ENCODE assay signal across 17 cellular contexts in genomic region chr22:46673205-46673604, GRCh38. TPM values are rescaled to one million over a fixed set of nuclear protein-coding genes. Genes with fewer than 3 reads are reported as not detected.
DNase-seq lines count a peak whose midpoint lies in the region; ATAC-seq and TF ChIP-seq lines count a peak whose summit lies in the region.
"Had no signal": no experiment of that assay in that cellular context is flagged by ENCODE, and none has a peak within 500 bp of the region (broad histone marks: within the 10 kb centered on the region; RNA-seq: fewer than 3 reads in every experiment).

No MANE protein-coding gene starts in this region.

- H3K4me2 ChIP-seq in OCI-LY7 (ENCODE audit: low read length), result peak overlapping the region; percentile 69

- H3K27ac Mint-ChIP-seq in effector memory CD8-positive, alpha-beta T cell, result peak overlapping the region; percentile 94 to 98
- no peak overlapping the region for H3K27ac Mint-ChIP-seq in glutamatergic neuron (ENCODE audit: unreplicated experiment)

- H2AFZ ChIP-seq in OCI-LY7 (ENCODE audit: low read length), result no peak overlapping the region

- H3K9me2 ChIP-seq in OCI-LY7 (ENCODE audit: insufficient read depth, low read length), result no peaks in the 10 kb centered on the region

- peaks cover 11% of the 10 kb centered on the region for H3K36me3 Mint-ChIP-seq in effector memory CD8-positive, alpha-beta T cell (ENCODE audit: insufficient read depth)
- no peaks in the 10 kb centered on the region for H3K36me3 Mint-ChIP-seq in glutamatergic neuron (ENCODE audit: unreplicated experiment)

- no peaks in the 10 kb centered on the region for H4K20me1 ChIP-seq in OCI-LY7 (ENCODE audit: insufficient read depth, low read length)

- H3K9me3 ChIP-seq in OCI-LY7 (ENCODE audit: low read length), result no peaks in the 10 kb centered on the region
- H3K9me3 ChIP-seq: ascending aorta, SJCRH30, uterus had no signal

- H3K4me3 Mint-ChIP-seq in effector memory CD8-positive, alpha-beta T cell, result peak overlapping the region; percentile 86 to 94
- H3K4me3 Mint-ChIP-seq in glutamatergic neuron (ENCODE audit: unreplicated experiment), result no peak overlapping the region

- no peaks in the 10 kb centered on the region for H3K27me3 Mint-ChIP-seq in effector memory CD8-positive, alpha-beta T cell
- H3K27me3 Mint-ChIP-seq in glutamatergic neuron (ENCODE audit: unreplicated experiment), result no peaks in the 10 kb centered on the region

- TF ChIP-seq CTCF in OCI-LY7 (conservative IDR thresholded peaks at IDR 0.05; ENCODE audit: low read length) (no peak), glutamatergic neuron (IDR thresholded peaks at IDR 0.05; ENCODE audit: partially characterized antibody, unreplicated experiment) (no peak)

- POLR2A ChIA-PET in OCI-LY7 (lab: Charles Lee), result no interaction called here

- BruUV-seq in OCI-LY7 (replicated peaks; lab: Mats Ljungman, UMichigan), result no TSS peak

- peak overlapping the region; percentile 67 for H3K27ac ChIP-seq in OCI-LY7 (ENCODE audit: low read depth, low read length, poor library complexity, severe bottlenecking)
- H3K27ac ChIP-seq: ascending aorta, epithelial cell of prostate, SJCRH30, uterus had no signal

- H3K4me1 ChIP-seq in OCI-LY7 (ENCODE audit: insufficient read depth, low read length, poor library complexity, severe bottlenecking), result peaks cover 39% of the 10 kb centered on the region
- H3K4me1 ChIP-seq: ascending aorta, SJCRH30, uterus had no signal

- H3K36me3 ChIP-seq in OCI-LY7 (ENCODE audit: insufficient read depth, low read length), result peaks cover 25% of the 10 kb centered on the region; the same call in 1 of the 2 replicates
- H3K36me3 ChIP-seq: SJCRH30, uterus had no signal

- DNase-seq in AG08395 (ENCODE audit: low spot score) (peak; percentile 77), AG20443 (ENCODE audit: low spot score) (peak; percentile 58), OCI-LY7 (ENCODE audit: low spot score) (peak; percentile 22), glutamatergic neuron (no peak), T1000 (lab: John Stamatoyannopoulos, UW) (no peak), NCI-H1436 treated with DMSO at 0.1 percent for 48 hours (lab: John Stamatoyannopoulos, UW) (no peak)
- DNase-seq in effector memory CD8-positive, alpha-beta T cell, result no peak
- DNase-seq: activated CD8-positive, alpha-beta memory T cell treated with anti-CD3 and anti-CD28 coated beads, Interleukin-2, amount 50 U/mL, for 48 hours; KBM-7; mesendoderm; NCI-H1092 treated with DMSO at 0.1 percent for 48 hours; NK-92 treated with Interleukin-12 subunit alpha and Interleukin-12 subunit beta, amount 100 ng/mL, for 24 hours; occipital lobe; SJCRH30; uterus had no signal

- ATAC-seq in effector memory CD8-positive, alpha-beta T cell (replicated peaks), result no peak

- no peaks in the 10 kb centered on the region for H3K79me2 ChIP-seq in OCI-LY7 (ENCODE audit: insufficient read depth, low read depth, low read length)

- H3K4me3 ChIP-seq in OCI-LY7 (ENCODE audit: low read depth, low read length, poor library complexity, severe bottlenecking), result peak overlapping the region; percentile 5
- H3K4me3 ChIP-seq: ascending aorta, SJCRH30, uterus had no signal

- CTCF ChIA-PET in OCI-LY7 (lab: Charles Lee; ENCODE audit: unreplicated experiment), result no interaction called here

- H3K4me1 Mint-ChIP-seq in effector memory CD8-positive, alpha-beta T cell (ENCODE audit: low read depth in 2 of 2), result peaks cover 14 to 17% of the 10 kb centered on the region in 2 donors
- peaks cover 1% of the 10 kb centered on the region for H3K4me1 Mint-ChIP-seq in glutamatergic neuron (ENCODE audit: low read depth, unreplicated experiment)

- intact Hi-C loops in OCI-LY7 (cut with micrococcal nuclease; ENCODE audit: unreplicated experiment), result no loop called here

- H3K9me3 Mint-ChIP-seq in effector memory CD8-positive, alpha-beta T cell, result no peaks in the 10 kb centered on the region
- peaks cover 7% of the 10 kb centered on the region for H3K9me3 Mint-ChIP-seq in glutamatergic neuron (ENCODE audit: unreplicated experiment)

RNA-seq across cellular contexts. Expression of gene GRAMD4, which starts 53.0 kb away (rescaled TPM):
- 40.7 and 52.4 TPM in 2 replicates for total RNA-seq in OCI-LY7 (2014; rRNA removed; shearing (Covaris generic))
- total RNA-seq in OCI-LY7 (2022) (32.8 and 46.9 TPM in 2 replicates), glutamatergic neuron (ENCODE audit: unreplicated experiment) (85.7 TPM)

Comparison
In these comparisons a context has a peak if more than half of its experiments do, and no peak if none do; other contexts are left out.
1. DNase-seq: peak in AG08395 (single experiment), AG20443 (single experiment) and OCI-LY7 (single experiment); none in effector memory CD8-positive, alpha-beta T cell (0 of 3), glutamatergic neuron (single experiment), T1000 (single experiment) and NCI-H1436 treated with DMSO at 0.1 percent for 48 hours (single experiment).